Comparison of ENCODE assay signal across 9 cellular contexts in the genomic region with DNA sequence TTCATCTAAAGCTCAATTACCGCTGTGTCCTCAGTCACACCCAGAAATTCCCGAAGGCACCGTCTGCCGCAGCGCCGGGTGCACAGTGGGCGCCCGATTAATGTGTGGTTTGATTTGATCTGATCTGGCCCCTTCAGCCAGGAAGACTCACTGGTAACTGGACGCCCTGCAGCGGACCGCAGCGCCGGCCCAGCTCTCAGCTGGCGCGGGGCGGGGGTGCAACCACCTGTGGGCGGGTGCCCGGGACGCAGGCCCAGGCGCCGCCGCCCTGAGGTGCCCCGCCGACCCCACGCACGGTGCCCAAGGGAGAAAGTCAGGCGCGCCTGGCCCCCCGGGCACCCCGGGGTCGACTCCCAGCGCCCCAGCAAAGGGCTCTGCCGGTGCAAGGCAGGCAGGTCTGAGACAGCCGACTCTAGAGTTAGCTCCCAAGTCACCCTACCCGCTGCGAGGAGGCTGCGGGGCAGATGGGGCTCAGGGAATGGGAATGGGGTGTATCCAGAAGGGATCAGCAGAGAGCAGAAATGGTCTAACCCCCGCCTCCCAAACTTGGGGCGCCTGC. TPM values are rescaled to one million over a fixed set of nuclear protein-coding genes. Genes with fewer than 3 reads are reported as not detected.
DNase-seq lines count a peak whose midpoint lies in the region; ATAC-seq and TF ChIP-seq lines count a peak whose summit lies in the region.
"Had no signal": no experiment of that assay in that cellular context is flagged by ENCODE, and none has a peak within 500 bp of the region (broad histone marks: within the 10 kb centered on the region; RNA-seq: fewer than 3 reads in every experiment).

No MANE protein-coding gene starts in this region.

- no peak for TF ChIP-seq POLR2A in HCT116 (IDR thresholded peaks at IDR 0.05; ENCODE audit: borderline replicate concordance, extremely low read depth, insufficient read depth, insufficient read length)
- no peak for TF ChIP-seq POLR2A in prostate gland (IDR thresholded peaks at IDR 0.05)

- TF ChIP-seq CTCF in HCT116 (IDR thresholded peaks at IDR 0.05 in 2 of 3, conservative IDR thresholded peaks at IDR 0.05 in 1 of 3; ENCODE audit: borderline replicate concordance in 1 of 3, insufficient read depth in 1 of 3, low read depth in 2 of 3, low read length in 2 of 3) (no peak), fibroblast of lung (conservative IDR thresholded peaks at IDR 0.05 in 1 of 2, IDR thresholded peaks at IDR 0.05 in 1 of 2; ENCODE audit: low read depth in 1 of 2, low read length in 2 of 2) (no peak), prostate gland (IDR thresholded peaks at IDR 0.05) (no peak), MM.1S (IDR thresholded peaks at IDR 0.05; ENCODE audit: low read length) (no peak)

- POLR2A ChIA-PET in HCT116 (lab: Charles Lee) = no interaction called here

- no peaks in the 10 kb centered on the region for H3K27me3 ChIP-seq in HCT116 (ENCODE audit: insufficient read depth, low read length)
- H3K27me3 ChIP-seq in fibroblast of lung (ENCODE audit: control insufficient read depth, insufficient read depth, low read length) = peaks cover 24% of the 10 kb centered on the region
- no peaks in the 10 kb centered on the region for H3K27me3 ChIP-seq in prostate gland (replicated peaks; ENCODE audit: insufficient read depth)
- H3K27me3 ChIP-seq in MM.1S (replicated peaks; ENCODE audit: insufficient read depth, low read length) = peaks cover 5% of the 10 kb centered on the region; the same call in 1 of the 2 replicates

- no TSS peak for BruUV-seq in HCT116 (replicated peaks; lab: Mats Ljungman, UMichigan)

- H4K20me1 ChIP-seq in HCT116 (ENCODE audit: insufficient read depth) (no peaks in the 10 kb centered on the region), fibroblast of lung (ENCODE audit: control insufficient read depth, extremely low read depth, insufficient read depth, low read length) (no peaks in the 10 kb centered on the region), MM.1S (ENCODE audit: insufficient read depth, low read length) (no peaks in the 10 kb centered on the region)

- H3F3A ChIP-seq in MM.1S (ENCODE audit: insufficient read depth, low read length) = no peaks in the 10 kb centered on the region

- H3K27ac ChIP-seq in HCT116 (ENCODE audit: low read depth, low read length) = peak overlapping the region; percentile 10; the same call in 1 of the 2 replicates
- H3K27ac ChIP-seq in fibroblast of lung (ENCODE audit: insufficient read depth, low read length) = no peak overlapping the region
- H3K27ac ChIP-seq in prostate gland = peak overlapping the region; percentile 54 to 56
- H3K27ac ChIP-seq in MM.1S (ENCODE audit: low read length) = no peak overlapping the region

- H3K79me2 ChIP-seq in HCT116 (ENCODE audit: insufficient read depth, low read length) (peaks cover 35% of the 10 kb centered on the region), fibroblast of lung (ENCODE audit: control insufficient read depth, insufficient read depth, low read length) (no peaks in the 10 kb centered on the region), MM.1S (ENCODE audit: low read length) (no peaks in the 10 kb centered on the region)

- peak overlapping the region; percentile 62 for H3K9ac ChIP-seq in HCT116 (ENCODE audit: low read length)
- H3K9ac ChIP-seq in fibroblast of lung (ENCODE audit: insufficient read depth, low read length) = no peak overlapping the region
- H3K9ac ChIP-seq in MM.1S (ENCODE audit: low read length) = no peak overlapping the region

- H3K4me1 ChIP-seq in HCT116 (ENCODE audit: control insufficient read depth in 1 of 2, insufficient read depth in 2 of 2, low read length in 2 of 2) (peaks cover 28 to 62% of the 10 kb centered on the region in 2 experiments), fibroblast of lung (ENCODE audit: control insufficient read depth, extremely low read depth, insufficient read depth, low read length) (no peaks in the 10 kb centered on the region), prostate gland (replicated peaks) (peaks cover 7% of the 10 kb centered on the region), MM.1S (ENCODE audit: low read length) (peaks cover 5% of the 10 kb centered on the region)

- RAD21 ChIA-PET in HCT116 (lab: Charles Lee; ENCODE audit: low non-redundant PET in 1 of 2, low total read pairs in 2 of 2, uncharacterized antibody in 2 of 2, unreplicated experiment in 2 of 2) = no interaction called here

- H3K9me3 ChIP-seq in HCT116 (ENCODE audit: control insufficient read depth in 1 of 2, insufficient read depth in 1 of 2, low read depth in 1 of 2, low read length in 2 of 2) (no peaks in the 10 kb centered on the region), fibroblast of lung (ENCODE audit: control insufficient read depth, insufficient read depth, low read depth, low read length) (no peaks in the 10 kb centered on the region), prostate gland (no peaks in the 10 kb centered on the region), MM.1S (replicated peaks; ENCODE audit: insufficient read depth, low read length) (no peaks in the 10 kb centered on the region)

- TF ChIP-seq RAD21 in HCT116 (IDR thresholded peaks at IDR 0.05; ENCODE audit: low read depth) = no peak

- H2AFZ ChIP-seq in HCT116 (ENCODE audit: low read depth, low read length, poor library complexity, severe bottlenecking) = no peak overlapping the region
- no peak overlapping the region for H2AFZ ChIP-seq in fibroblast of lung (ENCODE audit: low read length)
- H2AFZ ChIP-seq in MM.1S (ENCODE audit: low read length) = no peak overlapping the region

- H3K4me2 ChIP-seq in HCT116 (ENCODE audit: low read length) (peak overlapping the region; percentile 96), fibroblast of lung (ENCODE audit: extremely low read depth, insufficient read depth, low read length) (peak overlapping the region; percentile 15), MM.1S (ENCODE audit: low read depth, low read length) (no peak overlapping the region)

- 14% methylated on average over 25 of the region's 39 CpGs for WGBS in prostate gland

- H3K4me3 ChIP-seq in HCT116 (replicated peaks in 1 of 2; ENCODE audit: low read depth in 1 of 2, low read length in 2 of 2) (peak overlapping the region; percentile 62 to 71), fibroblast of lung (replicated peaks in 1 of 4; ENCODE audit: control extremely low read depth in 1 of 4, insufficient read depth in 1 of 4, low read depth in 3 of 4, low read length in 4 of 4) (no peak overlapping the region), prostate gland (peak overlapping the region; percentile 30 to 41), MM.1S (ENCODE audit: low read length) (no peak overlapping the region)

- intact Hi-C loops in HCT116 (cut with micrococcal nuclease) = no loop called here
- intact Hi-C loops in prostate gland (cut with DNase I) = loop anchor here (5.0 kb wide), 1 partner anchor 67 kb away; no protein-coding TSS in a partner anchor

- H3K9me2 ChIP-seq in HCT116 (ENCODE audit: insufficient read depth) (no peaks in the 10 kb centered on the region), MM.1S (replicated peaks; ENCODE audit: insufficient read depth, low read length) (no peaks in the 10 kb centered on the region)

- CTCF ChIA-PET in HCT116 (lab: Charles Lee) = no interaction called here

- H3K36me3 ChIP-seq in HCT116 (ENCODE audit: control insufficient read depth in 1 of 2, insufficient read depth in 2 of 2, low read length in 2 of 2) (no peaks in the 10 kb centered on the region), fibroblast of lung (ENCODE audit: control insufficient read depth, insufficient read depth, low read length) (no peaks in the 10 kb centered on the region), prostate gland (no peaks in the 10 kb centered on the region), MM.1S (replicated peaks; ENCODE audit: insufficient read depth, low read length) (no peaks in the 10 kb centered on the region)

- ATAC-seq in HCT116 = no peak
- no peak for ATAC-seq in GM19328 (IDR thresholded peaks at IDR 0.05; ENCODE audit: unreplicated experiment)

- DNase-seq in HCT116 (ENCODE audit: low read depth, low spot score) (no peak), SW480 (ENCODE audit: low spot score) (peak; percentile 48), fibroblast of lung (ENCODE audit: low read depth in 2 of 2) (peak in 1 of 2 donors; percentile 32), prostate gland (ENCODE audit: low spot score) (no peak), MM.1S (no peak), NCI-H1694 (lab: John Stamatoyannopoulos, UW) (no peak), NCI-H774 (lab: John Stamatoyannopoulos, UW) (no peak)
- DNase-seq: HCEC 1CT had no signal

TF ChIP-seq in HCT116, 20 proteins besides CTCF, POLR2A, EP300 and RAD21 (continues in another document):
- TF ChIP-seq CBX3 (IDR thresholded peaks at IDR 0.05; ENCODE audit: low read depth) = no peak
- no peak for TF ChIP-seq JUND (IDR thresholded peaks at IDR 0.05)
- no peak for TF ChIP-seq EZH2phosphoT487 (IDR thresholded peaks at IDR 0.05; ENCODE audit: borderline replicate concordance)
- no peak for TF ChIP-seq ELF1 (IDR thresholded peaks at IDR 0.05; ENCODE audit: borderline replicate concordance, low read depth)
- TF ChIP-seq ZBTB33 (IDR thresholded peaks at IDR 0.05; ENCODE audit: extremely low read depth, insufficient replicate concordance, low read length) = no peak
- no peak for TF ChIP-seq EZH2 (IDR thresholded peaks at IDR 0.05)
- no peak for TF ChIP-seq ZFX (IDR thresholded peaks at IDR 0.05)
- TF ChIP-seq EGR1 (IDR thresholded peaks at IDR 0.05; ENCODE audit: low read depth) = no peak
- TF ChIP-seq CEBPB (IDR thresholded peaks at IDR 0.05; ENCODE audit: low read depth) = no peak

RNA-seq across cellular contexts. Expression of gene EPB41L4B, which starts 1.7 kb away (rescaled TPM):
- total RNA-seq in HCT116 (2021; ENCODE audit: unreplicated experiment) (8.1 TPM), fibroblast of lung (1.5 and 2.8 TPM in 2 replicates), prostate gland (10 to 100 TPM; 13.3 to 15.1 TPM)
- 4.2 and 4.7 TPM in 2 replicates for polyA plus RNA-seq in HCT116 (2012)
- polyA plus RNA-seq in fibroblast of lung = 0.56 and 1.7 TPM in 2 replicates
- 0.20 and 0.93 TPM in 2 replicates for polyA plus RNA-seq in fibroblast of lung (2012)
- 0.19 and 0.51 TPM in 2 replicates for polyA minus RNA-seq in fibroblast of lung (ENCODE audit: low replicate concordance)

Comparison
In these comparisons a context has a peak if more than half of its experiments do, and no peak if none do; other contexts are left out.
1. H3K27ac ChIP-seq: peak in HCT116 (single experiment) and prostate gland (2 of 2); none in fibroblast of lung (single experiment) and MM.1S (single experiment).
2. H3K4me3 ChIP-seq: peak in HCT116 (2 of 2) and prostate gland (2 of 2); none in fibroblast of lung (0 of 4) and MM.1S (single experiment).